In genomic region chr10:60731134-60731883, GRCh38 we compare ENCODE assay signal across 8 cellular contexts. TPM values are rescaled to one million over a fixed set of nuclear protein-coding genes. Genes with fewer than 3 reads are reported as not detected.
A peak's percentile ranks its signal among the peaks of the same experiment; 100 is the strongest.
DNase-seq lines count a peak whose midpoint lies in the region; ATAC-seq and TF ChIP-seq lines count a peak whose summit lies in the region.
"Had no signal": no experiment of that assay in that cellular context is flagged by ENCODE, and none has a peak within 500 bp of the region (broad histone marks: within the 10 kb centered on the region; RNA-seq: fewer than 3 reads in every experiment).

No MANE protein-coding gene starts in this region.

- H3K9me3 Mint-ChIP-seq in HFFc6: no peaks in the 10 kb centered on the region

- H3K4me3 Mint-ChIP-seq in T-helper 17 cell: peak overlapping the region; percentile 98
- no peak overlapping the region for H3K4me3 Mint-ChIP-seq in HFFc6

- H3K4me1 ChIP-seq in iPS-20b (ENCODE audit: insufficient read depth, low read length): peaks cover 23% of the 10 kb centered on the region

- no peaks in the 10 kb centered on the region for H3K27me3 Mint-ChIP-seq in T-helper 17 cell
- H3K27me3 Mint-ChIP-seq in HFFc6 (ENCODE audit: insufficient read depth): peaks cover 17% of the 10 kb centered on the region

- DNase-seq in T-helper 17 cell (no peak), 8988T (no peak), HFFc6 (no peak), AG08396 (ENCODE audit: low spot score) (no peak)

- H3K27ac Mint-ChIP-seq in T-helper 17 cell (peak overlapping the region; percentile 99), HFFc6 (no peak overlapping the region)

- H3K36me3 ChIP-seq in iPS-20b (ENCODE audit: insufficient read depth, low read depth, low read length): no peaks in the 10 kb centered on the region
- H3K36me3 ChIP-seq: SJSA1 had no signal

- H3K9ac ChIP-seq in iPS-20b (ENCODE audit: low read depth, low read length): no peak overlapping the region

- H3K4me3 ChIP-seq in iPS-20b (ENCODE audit: low read length): peak overlapping the region; percentile 86
- H3K4me3 ChIP-seq: SJSA1 had no signal

- peaks cover 40% of the 10 kb centered on the region for H3K27me3 ChIP-seq in iPS-20b (ENCODE audit: insufficient read depth, low read length)

- H3K4me1 Mint-ChIP-seq in T-helper 17 cell (peaks cover 45% of the 10 kb centered on the region), HFFc6 (ENCODE audit: low read depth) (no peaks in the 10 kb centered on the region)

- H3K9me3 ChIP-seq in T-helper 17 cell (ENCODE audit: control insufficient read depth, low read length, poor library complexity, severe bottlenecking): no peaks in the 10 kb centered on the region
- H3K9me3 ChIP-seq in iPS-20b (ENCODE audit: insufficient read depth, low read depth, low read length): no peaks in the 10 kb centered on the region
- H3K9me3 ChIP-seq: SJSA1 had no signal

- peak; percentile 80 for ATAC-seq in GM19043 (IDR thresholded peaks at IDR 0.05; ENCODE audit: low read depth, unreplicated experiment)
- peak; percentile 88 for ATAC-seq in HG02870 (IDR thresholded peaks at IDR 0.05; ENCODE audit: unreplicated experiment)
- peak; percentile 20 for ATAC-seq in T-helper 17 cell

- no peak overlapping the region for H3K27ac ChIP-seq in iPS-20b (ENCODE audit: low read length)
- H3K27ac ChIP-seq: SJSA1 had no signal

- H3K36me3 Mint-ChIP-seq in T-helper 17 cell (ENCODE audit: low read depth) (peaks cover 5% of the 10 kb centered on the region), HFFc6 (ENCODE audit: low read depth) (no peaks in the 10 kb centered on the region)

- no peak for TF ChIP-seq CTCF in HFFc6 (IDR thresholded peaks at IDR 0.05)

RNA-seq across cellular contexts. Expression of gene CDK1, which starts 47.0 kb away (rescaled TPM):
- 1 to 10 TPM in 1 of 2 donors, under 1 TPM in 1; 0.67 to 1.4 TPM for total RNA-seq in T-helper 17 cell
- total RNA-seq in HFFc6 (2021; fragmentation: NEBNext Ultra II Directional; extraction: Animal tissue kit (Norgen Biotek cat#: 25700)): 10 to 100 TPM; 18.3 to 43.0 (median 38.5) TPM

Comparison
In these comparisons a context has a peak if more than half of its experiments do, and no peak if none do; other contexts are left out.
1. ATAC-seq: peak in every context shown above with its lines; median percentile 88 in HG02870; 80 in GM19043; 20 in T-helper 17 cell.
2. RNA of gene CDK1, which starts 47.0 kb away (total RNA-seq): 18.3 to 43.0 TPM in HFFc6; 0.67 to 1.4 TPM in T-helper 17 cell; every median in the first group is over 4 times any median in the second.